33 cellular contexts compared by ENCODE assay signal in genomic region chr14:56896231-56896630, GRCh38.
"Had no signal": no experiment of that assay in that cellular context is flagged by ENCODE, and none has a peak within 500 bp of the region (broad histone marks: within the 10 kb centered on the region; RNA-seq: fewer than 3 reads in every experiment).

No MANE protein-coding gene starts in this region.

- H3K9me3 ChIP-seq: adrenal gland, ascending aorta, body of pancreas, breast epithelium had no signal

- H3K36me3 ChIP-seq: adrenal gland, ascending aorta, brain microvascular endothelial cell, breast epithelium, cardiac muscle cell had no signal

- H3K4me1 ChIP-seq: adrenal gland, ascending aorta, body of pancreas, breast epithelium had no signal

- H3K27ac ChIP-seq: adrenal gland, ascending aorta, body of pancreas, brain microvascular endothelial cell, breast epithelium, cardiac muscle cell had no signal

- H3K27me3 ChIP-seq: ascending aorta, body of pancreas, brain microvascular endothelial cell had no signal

- DNase-seq: activated effector memory CD4-positive, alpha-beta T cell treated with anti-CD3 and anti-CD28 coated beads, Interleukin-2, amount 50 U/mL, for 16 hours; activated effector memory CD4-positive, alpha-beta T cell treated with Interleukin-2 at 50 U/mL for 16 hours; activated gamma-delta T cell; activated gamma-delta T cell treated with Interleukin-2 at 50 U/mL for 16 hours; activated naive CD4-positive, alpha-beta T cell; activated naive CD4-positive, alpha-beta T cell treated with anti-CD3 and anti-CD28 coated beads for 36 hours; activated naive CD4-positive, alpha-beta T cell treated with anti-CD3 and anti-CD28 coated beads, Interleukin-2, amount 10 ng/mL, durations not matched to agents 7 days and 5 days; activated naive CD4-positive, alpha-beta T cell treated with anti-CD3 and anti-CD28 coated beads, Interleukin-2, amount 50 U/mL, for 16 hours; activated naive CD4-positive, alpha-beta T cell treated with Interleukin-2 at 50 U/mL for 16 hours; activated naive CD8-positive, alpha-beta T cell treated with anti-CD3 and anti-CD28 coated beads for 36 hours; activated naive CD8-positive, alpha-beta T cell treated with anti-CD3 and anti-CD28 coated beads, Interleukin-2, amount 10 ng/mL, durations not matched to agents 7 days and 5 days; activated naive CD8-positive, alpha-beta T cell treated with anti-CD3 and anti-CD28 coated beads, Interleukin-2, amount 50 U/mL, for 24 hours; activated T-cell treated with anti-CD3 and anti-CD28 coated beads, Interleukin-2, amount 50 U/mL, for 24 hours; activated T-cell treated with anti-CD3 and anti-CD28 coated beads, Interleukin-2, amount 50 U/mL, for 4 hours; activated T-cell treated with anti-CD3 and anti-CD28 coated beads, Interleukin-2, amount 50 U/mL, for 48 hours; activated T-cell treated with anti-CD3 and anti-CD28 coated beads, Interleukin-2, amount 50 U/mL, for 72 hours; adrenal gland; amniotic stem cell; amygdala; anterior cingulate cortex; aorta; body of pancreas; brain microvascular endothelial cell; caudate nucleus; central memory CD4-positive, alpha-beta T cell; cerebellar nuclear complex had no signal

- H3K4me3 ChIP-seq: adrenal gland, ascending aorta, body of pancreas, breast epithelium, cardiac muscle cell had no signal

- FAIRE-seq: astrocyte, bronchial epithelial cell had no signal

- ATAC-seq: activated naive CD4-positive, alpha-beta T cell treated with anti-CD3 and anti-CD28 coated beads, Interleukin-2, amount 50 U/mL, for 72 hours; activated naive CD8-positive, alpha-beta T cell treated with anti-CD3 and anti-CD28 coated beads, Interleukin-2, amount 50 U/mL, for 24 hours; activated T-cell treated with anti-CD3 and anti-CD28 coated beads, Interleukin-2, amount 50 U/mL, for 4 hours; activated T-cell treated with anti-CD3 and anti-CD28 coated beads, Interleukin-2, amount 50 U/mL, for 72 hours; activated T-helper 17 cell treated with anti-CD3 and anti-CD28 coated beads, Interleukin-2, amount 50 U/mL, for 72 hours; body of pancreas had no signal
